ENCODE assay signal across 16 cellular contexts in genomic region chr15:86892774-86893449, GRCh38.
DNase-seq lines count a peak whose midpoint lies in the region; ATAC-seq and TF ChIP-seq lines count a peak whose summit lies in the region.
"Had no signal": no experiment of that assay in that cellular context is flagged by ENCODE, and none has a peak within 500 bp of the region (broad histone marks: within the 10 kb centered on the region; RNA-seq: fewer than 3 reads in every experiment).

No MANE protein-coding gene starts in this region.

- H3K9me3 ChIP-seq in PC-3 (ENCODE audit: low read length), result no peaks in the 10 kb centered on the region
- H3K9me3 ChIP-seq: BLaER1 treated with 17β-estradiol and CSF1 and Interleukin-3, amounts not matched to agents 10 nM and 100 nM; right lobe of liver had no signal

- no peak overlapping the region for H3K9ac ChIP-seq in PC-3 (ENCODE audit: low read length)
- H3K9ac ChIP-seq: BLaER1 treated with 17β-estradiol and CSF1 and Interleukin-3, amounts not matched to agents 10 nM and 100 nM had no signal

- H3K27ac ChIP-seq in PC-3 (ENCODE audit: low read length), result no peak overlapping the region
- H3K27ac ChIP-seq: BLaER1 treated with 17β-estradiol and CSF1 and Interleukin-3, amounts not matched to agents 10 nM and 100 nM; right lobe of liver; stomach had no signal

- no peaks in the 10 kb centered on the region for H3K27me3 ChIP-seq in PC-3 (ENCODE audit: low read length)
- H3K27me3 ChIP-seq: BLaER1 treated with 17β-estradiol and CSF1 and Interleukin-3, amounts not matched to agents 10 nM and 100 nM; right lobe of liver had no signal

- no peak for TF ChIP-seq CTCF in PC-3 (conservative IDR thresholded peaks at IDR 0.05; ENCODE audit: low read depth, low read length)
- TF ChIP-seq CTCF in epithelial cell of esophagus (IDR thresholded peaks at IDR 0.05; ENCODE audit: insufficient read depth, low read depth, low read length, missing control alignments), result no peak

- ATAC-seq in PC-3 (no peak), HG03196 (IDR thresholded peaks at IDR 0.05; ENCODE audit: unreplicated experiment) (no peak)
- ATAC-seq: activated T-cell treated with anti-CD3 and anti-CD28 coated beads, Interleukin-2, amount 50 U/mL, for 4 hours; natural killer cell; right lobe of liver had no signal

- H3K9me2 ChIP-seq in PC-3 (replicated peaks; ENCODE audit: low read length), result no peaks in the 10 kb centered on the region

- intact Hi-C loops in PC-3 (cut with micrococcal nuclease), result no loop called here

- no peak overlapping the region for H3K27ac Mint-ChIP-seq in T-helper 2 cell treated with Interferon-gamma antibody and Interleukin-4, amounts not matched to agents 5 μg/mL and 100 μg/mL, for 36 hours
- H3K27ac Mint-ChIP-seq: natural killer cell had no signal

- no peaks in the 10 kb centered on the region for H3K36me3 Mint-ChIP-seq in T-helper 2 cell treated with Interferon-gamma antibody and Interleukin-4, amounts not matched to agents 5 μg/mL and 100 μg/mL, for 36 hours (ENCODE audit: low read depth)
- H3K36me3 Mint-ChIP-seq: natural killer cell had no signal

- H2AFZ ChIP-seq in PC-3 (ENCODE audit: low read length), result no peak overlapping the region

- POLR2A ChIA-PET in PC-3 (lab: Charles Lee; ENCODE audit: unreplicated experiment), result no interaction called here

- no peaks in the 10 kb centered on the region for H3K4me1 Mint-ChIP-seq in T-helper 2 cell treated with Interferon-gamma antibody and Interleukin-4, amounts not matched to agents 5 μg/mL and 100 μg/mL, for 36 hours (ENCODE audit: low read depth)
- H3K4me1 Mint-ChIP-seq: natural killer cell had no signal

- no peak overlapping the region for H3K4me2 ChIP-seq in PC-3 (ENCODE audit: low read length)
- H3K4me2 ChIP-seq: BLaER1 treated with 17β-estradiol and CSF1 and Interleukin-3, amounts not matched to agents 10 nM and 100 nM had no signal

- no peaks in the 10 kb centered on the region for H3K9me3 Mint-ChIP-seq in T-helper 2 cell treated with Interferon-gamma antibody and Interleukin-4, amounts not matched to agents 5 μg/mL and 100 μg/mL, for 36 hours
- H3K9me3 Mint-ChIP-seq: activated T-cell treated with anti-CD3 and anti-CD28 coated beads, Interleukin-2, amount 50 U/mL, for 4 hours had no signal

- DNase-seq in A172 (ENCODE audit: low spot score), result peak; percentile 67
- DNase-seq in H4 (ENCODE audit: low spot score), result peak; percentile 72
- peak; percentile 32 for DNase-seq in PC-3
- DNase-seq in epithelial cell of esophagus (ENCODE audit: low read depth), result peak; percentile 53
- DNase-seq in mesenteric fat pad (ENCODE audit: low spot score), result no peak
- no peak for DNase-seq in T-helper 2 cell treated with Interferon-gamma antibody and Interleukin-4, amounts not matched to agents 5 μg/mL and 100 μg/mL, for 36 hours (ENCODE audit: low spot score)
- no peak for DNase-seq in activated CD8-positive, alpha-beta memory T cell treated with anti-CD3 and anti-CD28 coated beads, Interleukin-2, amount 50 U/mL, for 48 hours
- DNase-seq: activated CD4-positive, alpha-beta T cell treated with anti-CD3 and anti-CD28 coated beads for 1 hour; activated T-cell treated with anti-CD3 and anti-CD28 coated beads, Interleukin-2, amount 50 U/mL, for 4 hours; amniotic stem cell; foreskin melanocyte; natural killer cell; right lobe of liver; stomach had no signal

- H3K4me3 Mint-ChIP-seq in T-helper 2 cell treated with Interferon-gamma antibody and Interleukin-4, amounts not matched to agents 5 μg/mL and 100 μg/mL, for 36 hours, result no peak overlapping the region
- H3K4me3 Mint-ChIP-seq: activated T-cell treated with anti-CD3 and anti-CD28 coated beads, Interleukin-2, amount 50 U/mL, for 4 hours; natural killer cell had no signal

- peaks cover 2% of the 10 kb centered on the region for H3K27me3 Mint-ChIP-seq in T-helper 2 cell treated with Interferon-gamma antibody and Interleukin-4, amounts not matched to agents 5 μg/mL and 100 μg/mL, for 36 hours (ENCODE audit: low read depth)

- H3K36me3 ChIP-seq in PC-3 (ENCODE audit: low read depth, low read length), result no peaks in the 10 kb centered on the region
- H3K36me3 ChIP-seq: BLaER1 treated with 17β-estradiol and CSF1 and Interleukin-3, amounts not matched to agents 10 nM and 100 nM; right lobe of liver; stomach had no signal

- H3K4me3 ChIP-seq in PC-3 (ENCODE audit: low read length), result no peak overlapping the region
- H3K4me3 ChIP-seq in epithelial cell of esophagus (ENCODE audit: low read length), result no peak overlapping the region
- H3K4me3 ChIP-seq: BLaER1 treated with 17β-estradiol and CSF1 and Interleukin-3, amounts not matched to agents 10 nM and 100 nM; right lobe of liver; stomach had no signal

- H3K79me2 ChIP-seq in PC-3 (ENCODE audit: low read length), result no peaks in the 10 kb centered on the region

- CTCF ChIA-PET in PC-3 (lab: Charles Lee), result no interaction called here

- H4K20me1 ChIP-seq in PC-3 (ENCODE audit: low read length), result no peaks in the 10 kb centered on the region
- H4K20me1 ChIP-seq: BLaER1 treated with 17β-estradiol and CSF1 and Interleukin-3, amounts not matched to agents 10 nM and 100 nM had no signal

- BruUV-seq in PC-3 (replicated peaks; lab: Mats Ljungman, UMichigan), result no TSS peak

- no peaks in the 10 kb centered on the region for H3F3A ChIP-seq in PC-3 (ENCODE audit: low read length, unreplicated experiment)

- H3K4me1 ChIP-seq in PC-3 (ENCODE audit: insufficient read depth, low read length), result no peaks in the 10 kb centered on the region
- H3K4me1 ChIP-seq: BLaER1 treated with 17β-estradiol and CSF1 and Interleukin-3, amounts not matched to agents 10 nM and 100 nM; right lobe of liver; stomach had no signal

Comparison
In these comparisons a context has a peak if more than half of its experiments do, and no peak if none do; other contexts are left out.
1. DNase-seq: peak in A172 (single experiment), H4 (single experiment), PC-3 (single experiment) and epithelial cell of esophagus (single experiment); none in mesenteric fat pad (single experiment), T-helper 2 cell treated with Interferon-gamma antibody and Interleukin-4, amounts not matched to agents 5 μg/mL and 100 μg/mL, for 36 hours (single experiment) and activated CD8-positive, alpha-beta memory T cell treated with anti-CD3 and anti-CD28 coated beads, Interleukin-2, amount 50 U/mL, for 48 hours (single experiment).